In genomic region chr11:8865304-8865703, GRCh38 we compare ENCODE assay signal across 16 cellular contexts. TPM values are rescaled to one million over a fixed set of nuclear protein-coding genes. Genes with fewer than 3 reads are reported as not detected.
DNase-seq lines count a peak whose midpoint lies in the region; ATAC-seq and TF ChIP-seq lines count a peak whose summit lies in the region.
"Had no signal": no experiment of that assay in that cellular context is flagged by ENCODE, and none has a peak within 500 bp of the region (broad histone marks: within the 10 kb centered on the region; RNA-seq: fewer than 3 reads in every experiment).

No MANE protein-coding gene starts in this region.

- H3K36me3 ChIP-seq in left ventricle myocardium inferior, result no peaks in the 10 kb centered on the region
- H3K36me3 ChIP-seq: BLaER1 had no signal

- no peaks in the 10 kb centered on the region for H3K9me3 Mint-ChIP-seq in osteocyte (ENCODE audit: unreplicated experiment)
- H3K9me3 Mint-ChIP-seq in natural killer cell treated with Interleukin-12 subunit alpha and Interleukin-12 subunit beta and Interleukin-15 and Interleukin-18, amount 100 ng/mL, for 72 hours, result no peaks in the 10 kb centered on the region

- TF ChIP-seq CTCF in left ventricle myocardium inferior (IDR thresholded peaks at IDR 0.05; ENCODE audit: borderline replicate concordance) (no peak), osteocyte (IDR thresholded peaks at IDR 0.05) (no peak)

- H3K27me3 ChIP-seq in left ventricle myocardium inferior (ENCODE audit: low read depth), result no peaks in the 10 kb centered on the region

- no peaks in the 10 kb centered on the region for H3K27me3 Mint-ChIP-seq in osteocyte (ENCODE audit: unreplicated experiment)
- peaks cover 31 to 45% of the 10 kb centered on the region in 2 donors for H3K27me3 Mint-ChIP-seq in natural killer cell treated with Interleukin-12 subunit alpha and Interleukin-12 subunit beta and Interleukin-15 and Interleukin-18, amount 100 ng/mL, for 72 hours

- H3K36me3 Mint-ChIP-seq in osteocyte (ENCODE audit: unreplicated experiment), result peaks cover 4% of the 10 kb centered on the region
- H3K36me3 Mint-ChIP-seq in natural killer cell treated with Interleukin-12 subunit alpha and Interleukin-12 subunit beta and Interleukin-15 and Interleukin-18, amount 100 ng/mL, for 72 hours, result no peaks in the 10 kb centered on the region

- peaks cover 85% of the 10 kb centered on the region for H3K4me1 Mint-ChIP-seq in osteocyte (ENCODE audit: unreplicated experiment)
- no peaks in the 10 kb centered on the region for H3K4me1 Mint-ChIP-seq in natural killer cell treated with Interleukin-12 subunit alpha and Interleukin-12 subunit beta and Interleukin-15 and Interleukin-18, amount 100 ng/mL, for 72 hours (ENCODE audit: low read depth in 2 of 2)

- H3K9me3 ChIP-seq in left ventricle myocardium inferior (replicated peaks), result no peaks in the 10 kb centered on the region

- intact Hi-C loops in left ventricle myocardium inferior (cut with micrococcal nuclease), result no loop called here
- intact Hi-C loops in cardiac septum (cut with DNase I), result no loop called here

- H3K4me3 ChIP-seq in left ventricle myocardium inferior, result no peak overlapping the region
- H3K4me3 ChIP-seq: BLaER1 had no signal

- H3K27ac ChIP-seq in left ventricle myocardium inferior (replicated peaks), result peak overlapping the region; percentile 20
- H3K27ac ChIP-seq: 22Rv1, BLaER1 had no signal

- DNase-seq in left ventricle myocardium inferior, result no peak
- DNase-seq in cardiac septum (ENCODE audit: low spot score), result no peak
- DNase-seq in epidermal melanocyte (ENCODE audit: insufficient read length, low spot score), result peak; percentile 42
- no peak for DNase-seq in osteocyte (ENCODE audit: extremely low spot score, unreplicated experiment)
- no peak for DNase-seq in stimulated activated CD4-positive, alpha-beta T cell treated with anti-CD3 and anti-CD28 coated beads, Interleukin-4, amount 100 ng/mL, for 4 hours
- DNase-seq in stimulated activated CD4-positive, alpha-beta T cell treated with anti-CD3 and anti-CD28 coated beads, Interleukin-12 subunit alpha, Interleukin-12 subunit beta, amount 100 ng/mL, for 4 hours, result no peak
- DNase-seq in natural killer cell treated with Interleukin-12 subunit alpha and Interleukin-12 subunit beta and Interleukin-15 and Interleukin-18, amount 100 ng/mL, for 72 hours (ENCODE audit: low spot score), result no peak
- DNase-seq: EL, NCI-H1417 treated with DMSO at 0.1 percent for 48 hours, NCI-H2029, NCI-H510A treated with DMSO at 0.1 percent for 48 hours, SHP77 treated with DMSO at 0.1 percent for 48 hours had no signal

- peak overlapping the region; percentile 22 for H3K4me3 Mint-ChIP-seq in osteocyte (ENCODE audit: unreplicated experiment)
- no peak overlapping the region for H3K4me3 Mint-ChIP-seq in natural killer cell treated with Interleukin-12 subunit alpha and Interleukin-12 subunit beta and Interleukin-15 and Interleukin-18, amount 100 ng/mL, for 72 hours
- H3K4me3 Mint-ChIP-seq: IgD-negative memory B cell had no signal

- ATAC-seq in natural killer cell treated with Interleukin-12 subunit alpha and Interleukin-12 subunit beta and Interleukin-15 and Interleukin-18, amount 100 ng/mL, for 72 hours, result no peak
- ATAC-seq in HG02884 (IDR thresholded peaks at IDR 0.05; ENCODE audit: unreplicated experiment), result no peak

- H3K27ac Mint-ChIP-seq in osteocyte (ENCODE audit: unreplicated experiment), result peak overlapping the region; percentile 75
- H3K27ac Mint-ChIP-seq in natural killer cell treated with Interleukin-12 subunit alpha and Interleukin-12 subunit beta and Interleukin-15 and Interleukin-18, amount 100 ng/mL, for 72 hours, result no peak overlapping the region
- H3K27ac Mint-ChIP-seq: IgD-negative memory B cell had no signal

- peaks cover 45% of the 10 kb centered on the region for H3K4me1 ChIP-seq in left ventricle myocardium inferior

RNA-seq across cellular contexts. Expression of gene AKIP1, which starts 45.7 kb away (rescaled TPM):
- 30.1 TPM for total RNA-seq in left ventricle myocardium inferior
- 28.1 TPM for total RNA-seq in cardiac septum
- 28.8 and 32.6 TPM in 2 replicates for total RNA-seq in osteocyte
- 10 to 100 TPM; 14.8 to 18.0 TPM for total RNA-seq in natural killer cell treated with Interleukin-12 subunit alpha and Interleukin-12 subunit beta and Interleukin-15 and Interleukin-18, amount 100 ng/mL, for 72 hours
